1 cellular context compared by ENCODE assay signal in genomic region chr10:91579351-91579985, GRCh38.
TF ChIP-seq lines count a peak whose summit lies in the region.

No MANE protein-coding gene starts in this region.

TF ChIP-seq in IMR-90, 13 proteins besides CTCF, POLR2A, EP300 and RAD21:
- TF ChIP-seq FOS (IDR thresholded peaks at IDR 0.05; ENCODE audit: low read depth, low read length), result no peak
- no peak for TF ChIP-seq MXI1 (IDR thresholded peaks at IDR 0.05; ENCODE audit: borderline replicate concordance, low read depth, low read length)
